ENCODE assay signal across 7 cellular contexts in genomic region chr12:2752676-2753371, GRCh38.
DNase-seq lines count a peak whose midpoint lies in the region; FAIRE-seq and TF ChIP-seq lines count a peak whose summit lies in the region.

No MANE protein-coding gene starts in this region.

- peak; percentile 36 to 89 for DNase-seq in HAP-1 (ENCODE audit: low spot score in 2 of 2)
- DNase-seq in RPMI8226: peak; percentile 84
- peak; percentile 45 for DNase-seq in activated T-helper 9 cell treated with anti-CD3 and anti-CD28 coated beads, Interleukin-2, amount 50 U/mL, for 16 hours (ENCODE audit: low read depth)
- DNase-seq in foreskin fibroblast: peak; percentile 44 to 86
- DNase-seq in nucleus accumbens (lab: John Stamatoyannopoulos, UW): peak in 45 of 56 donors; percentile 3 to 71 (median 36)
- DNase-seq in stromal cell of bone marrow (ENCODE audit: low read depth): peak; percentile 20
- DNase-seq in H54 (ENCODE audit: insufficient read length, low spot score): no peak

- TF ChIP-seq POLR2A in H54 (IDR thresholded peaks at IDR 0.05; ENCODE audit: low read depth, low read length): no peak

- peaks cover 3% of the 10 kb centered on the region for H3K27me3 ChIP-seq in HAP-1 (ENCODE audit: low read depth)

- no peak for FAIRE-seq in H54 (lab: Jason Lieb, UNC)

- H3K4me3 ChIP-seq in HAP-1 (no peak overlapping the region), foreskin fibroblast (ENCODE audit: low read depth in 1 of 2, low read length in 2 of 2) (no peak overlapping the region)

- TF ChIP-seq CTCF in foreskin fibroblast (IDR thresholded peaks at IDR 0.05; ENCODE audit: low read depth, low read length): peak; percentile 44

- no peaks in the 10 kb centered on the region for H3K9me3 ChIP-seq in HAP-1

- H3K36me3 ChIP-seq in HAP-1 (replicated peaks): no peaks in the 10 kb centered on the region

- in situ Hi-C loops in HAP-1 (cut with MboI; ENCODE audit: low sequenced_read_pairs): no loop called here

- no peaks in the 10 kb centered on the region for H3K4me1 ChIP-seq in HAP-1
